Comparison of ENCODE assay signal across 21 cellular contexts in the genomic region with DNA sequence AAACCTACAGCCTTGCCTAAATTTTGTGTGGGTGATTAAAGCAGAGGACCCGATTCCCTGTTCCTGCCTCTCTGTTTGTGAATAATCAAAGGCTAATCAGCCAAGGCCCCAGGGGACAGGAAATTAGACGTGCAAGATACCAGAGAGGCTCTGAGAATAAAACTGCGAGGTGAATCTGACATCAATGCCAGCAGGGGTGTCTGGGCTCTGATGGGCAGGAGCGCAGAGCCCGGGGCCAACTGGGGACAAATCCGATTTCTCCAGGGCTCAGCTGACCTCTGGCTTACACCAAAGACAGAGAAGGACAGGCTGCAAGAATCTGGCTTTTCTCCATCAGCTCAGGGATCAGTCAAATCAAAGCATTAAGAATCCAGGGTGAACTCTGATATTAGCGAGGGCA.
DNase-seq lines count a peak whose midpoint lies in the region; ATAC-seq and TF ChIP-seq lines count a peak whose summit lies in the region.
"Had no signal": no experiment of that assay in that cellular context is flagged by ENCODE, and none has a peak within 500 bp of the region (broad histone marks: within the 10 kb centered on the region; RNA-seq: fewer than 3 reads in every experiment).

No MANE protein-coding gene starts in this region.

- H3K4me1 ChIP-seq in GM23338 (ENCODE audit: insufficient read depth) (peaks cover 28% of the 10 kb centered on the region), SK-N-SH (ENCODE audit: control insufficient read depth in 1 of 2, insufficient read depth in 2 of 2, low read depth in 1 of 2, low read length in 1 of 2) (peaks cover 0 to 27% of the 10 kb centered on the region in 2 experiments; a peak in 2 of 4 replicates), left ventricle myocardium inferior (peaks cover 34% of the 10 kb centered on the region)

- TF ChIP-seq CTCF in GM23338 (conservative IDR thresholded peaks at IDR 0.05; ENCODE audit: low read depth in 2 of 2) (no peak), SK-N-SH (IDR thresholded peaks at IDR 0.05) (no peak), left ventricle myocardium inferior (IDR thresholded peaks at IDR 0.05; ENCODE audit: borderline replicate concordance) (no peak)

- POLR2A ChIA-PET in SK-N-SH (lab: Yijun Ruan, JAX) = interaction anchor here (1.4 kb wide), 2 partner anchors 17 to 24 kb away, joined by 4 read pairs; no protein-coding TSS in a partner anchor

- ATAC-seq in GM23338 = no peak
- no peak for ATAC-seq in stimulated activated memory B cell treated with anti-CD40 and anti-IgM and Interleukin-4, amounts not matched to agents 10 μg/mL and 1 μg/mL and 100 μg/mL, for 72 hours
- no peak for ATAC-seq in GM19023 (IDR thresholded peaks at IDR 0.05; ENCODE audit: unreplicated experiment)
- ATAC-seq in activated T-helper 17 cell treated with anti-CD3 and anti-CD28 coated beads, Interleukin-2, amount 50 U/mL, for 72 hours (replicated peaks) = no peak

- no peak overlapping the region for H3K9ac ChIP-seq in SK-N-SH

- no peak overlapping the region for H3K4me3 ChIP-seq in GM23338
- no peak overlapping the region for H3K4me3 ChIP-seq in SK-N-SH (ENCODE audit: low read depth in 2 of 2, low read length in 1 of 2)
- no peak overlapping the region for H3K4me3 ChIP-seq in left ventricle myocardium inferior
- H3K4me3 ChIP-seq: coronary artery, MG63, tibial nerve had no signal

- no peak overlapping the region for H3K4me3 Mint-ChIP-seq in GM23338
- H3K4me3 Mint-ChIP-seq in stimulated activated memory B cell treated with anti-CD40 and anti-IgM and Interleukin-4, amounts not matched to agents 10 μg/mL and 1 μg/mL and 100 μg/mL, for 72 hours = no peak overlapping the region
- no peak overlapping the region for H3K4me3 Mint-ChIP-seq in activated T-helper 17 cell treated with anti-CD3 and anti-CD28 coated beads, Interleukin-2, amount 50 U/mL, for 72 hours
- H3K4me3 Mint-ChIP-seq: memory B cell had no signal

- intact Hi-C loops in left ventricle myocardium inferior (cut with micrococcal nuclease) = no loop called here

- no peaks in the 10 kb centered on the region for H3K27me3 ChIP-seq in GM23338 (ENCODE audit: insufficient read depth)
- H3K27me3 ChIP-seq in SK-N-SH (ENCODE audit: insufficient read depth) = no peaks in the 10 kb centered on the region
- H3K27me3 ChIP-seq in left ventricle myocardium inferior (ENCODE audit: low read depth) = no peaks in the 10 kb centered on the region
- H3K27me3 ChIP-seq: MG63, tibial nerve had no signal

- peaks cover 3% of the 10 kb centered on the region for H3K27me3 Mint-ChIP-seq in GM23338 (ENCODE audit: insufficient read depth, low read depth, poor library complexity)
- no peaks in the 10 kb centered on the region for H3K27me3 Mint-ChIP-seq in stimulated activated memory B cell treated with anti-CD40 and anti-IgM and Interleukin-4, amounts not matched to agents 10 μg/mL and 1 μg/mL and 100 μg/mL, for 72 hours
- H3K27me3 Mint-ChIP-seq in activated T-helper 17 cell treated with anti-CD3 and anti-CD28 coated beads, Interleukin-2, amount 50 U/mL, for 72 hours = no peaks in the 10 kb centered on the region
- H3K27me3 Mint-ChIP-seq: memory B cell had no signal

- H3K4me2 ChIP-seq in GM23338 = no peak overlapping the region
- H3K4me2 ChIP-seq in SK-N-SH = no peak overlapping the region

- H4K20me1 ChIP-seq in GM23338 (replicated peaks; ENCODE audit: insufficient read depth) (no peaks in the 10 kb centered on the region), SK-N-SH (ENCODE audit: insufficient read depth) (peaks cover 98% of the 10 kb centered on the region)

- peaks cover 42% of the 10 kb centered on the region for H3K4me1 Mint-ChIP-seq in GM23338
- H3K4me1 Mint-ChIP-seq in stimulated activated memory B cell treated with anti-CD40 and anti-IgM and Interleukin-4, amounts not matched to agents 10 μg/mL and 1 μg/mL and 100 μg/mL, for 72 hours = peaks cover 53% of the 10 kb centered on the region
- peaks cover 6% of the 10 kb centered on the region for H3K4me1 Mint-ChIP-seq in activated T-helper 17 cell treated with anti-CD3 and anti-CD28 coated beads, Interleukin-2, amount 50 U/mL, for 72 hours

- peak overlapping the region; percentile 69; the same call in 1 of the 2 replicates for H3K27ac ChIP-seq in GM23338 (ENCODE audit: low read depth)
- peak overlapping the region; percentile 32 to 79; a peak in 3 of 4 replicates for H3K27ac ChIP-seq in SK-N-SH (ENCODE audit: low read depth in 2 of 2, low read length in 1 of 2)
- peak overlapping the region; percentile 54 for H3K27ac ChIP-seq in left ventricle myocardium inferior (replicated peaks)
- H3K27ac ChIP-seq: coronary artery, epithelial cell of prostate, tibial nerve had no signal

- H3K27ac Mint-ChIP-seq in GM23338 = no peak overlapping the region
- peak overlapping the region; percentile 14 for H3K27ac Mint-ChIP-seq in stimulated activated memory B cell treated with anti-CD40 and anti-IgM and Interleukin-4, amounts not matched to agents 10 μg/mL and 1 μg/mL and 100 μg/mL, for 72 hours
- H3K27ac Mint-ChIP-seq in activated T-helper 17 cell treated with anti-CD3 and anti-CD28 coated beads, Interleukin-2, amount 50 U/mL, for 72 hours = no peak overlapping the region
- H3K27ac Mint-ChIP-seq: memory B cell had no signal

- H3F3A ChIP-seq in GM23338 (replicated peaks; ENCODE audit: low read depth) (no peaks in the 10 kb centered on the region), SK-N-SH (replicated peaks; ENCODE audit: insufficient read depth) (peaks cover 10% of the 10 kb centered on the region)

- H3K79me2 ChIP-seq in GM23338 (replicated peaks; ENCODE audit: insufficient read depth) (peaks cover 32% of the 10 kb centered on the region), SK-N-SH (ENCODE audit: insufficient read depth) (peaks cover 98% of the 10 kb centered on the region)

- CTCF ChIA-PET in SK-N-SH (lab: Yijun Ruan, JAX) = interaction anchor here (1.1 to 1.7 kb wide), 4 partner anchors 8 to 171 kb away, joined by 3 to 7 read pairs (median 4); no protein-coding TSS in a partner anchor

- H2AFZ ChIP-seq in GM23338 (no peak overlapping the region), SK-N-SH (ENCODE audit: low read depth) (no peak overlapping the region)

- WGBS in SK-N-SH (ENCODE audit: low lambda C conversion rate) = 66% methylated on average over 7 of the region's 7 CpGs

- no peak for DNase-seq in GM23338 (ENCODE audit: low spot score)
- DNase-seq in SK-N-SH = peak; percentile 85
- DNase-seq in left ventricle myocardium inferior = peak; percentile 37
- DNase-seq in SHP77 treated with DMSO at 0.1 percent for 48 hours (lab: John Stamatoyannopoulos, UW) = no peak
- DNase-seq: activated CD4-positive, alpha-beta T cell treated with anti-CD3 and anti-CD28 coated beads for 48 hours; activated naive CD4-positive, alpha-beta T cell treated with Interleukin-2 at 50 U/mL for 16 hours; DMS53; MG63; NCI-H2029; nucleus accumbens; SHP77; stimulated activated CD4-positive, alpha-beta T cell treated with anti-CD3 and anti-CD28 coated beads, Interleukin-4, amount 100 ng/mL, for 24 hours; stimulated activated CD8-positive, alpha-beta memory T cell treated with anti-CD3 and anti-CD28 coated beads, Interleukin-4, amount 100 ng/mL, for 48 hours; T1000 had no signal

- peak in 1 of 2 experiments; percentile 94; a peak in 2 of 4 replicates for TF ChIP-seq EP300 in SK-N-SH (IDR thresholded peaks at IDR 0.05; ENCODE audit: borderline replicate concordance in 1 of 2, low read depth in 1 of 2, low read length in 1 of 2)

- H3K9me3 Mint-ChIP-seq in GM23338 = no peaks in the 10 kb centered on the region
- no peaks in the 10 kb centered on the region for H3K9me3 Mint-ChIP-seq in stimulated activated memory B cell treated with anti-CD40 and anti-IgM and Interleukin-4, amounts not matched to agents 10 μg/mL and 1 μg/mL and 100 μg/mL, for 72 hours
- H3K9me3 Mint-ChIP-seq in activated T-helper 17 cell treated with anti-CD3 and anti-CD28 coated beads, Interleukin-2, amount 50 U/mL, for 72 hours = no peaks in the 10 kb centered on the region
- H3K9me3 Mint-ChIP-seq: memory B cell had no signal

- no peaks in the 10 kb centered on the region for H3K36me3 ChIP-seq in GM23338 (ENCODE audit: insufficient read depth)
- peaks cover 0 to 9% of the 10 kb centered on the region in 2 experiments for H3K36me3 ChIP-seq in SK-N-SH (replicated peaks in 1 of 2; ENCODE audit: control insufficient read depth in 1 of 2, insufficient read depth in 2 of 2, low read length in 1 of 2)
- no peaks in the 10 kb centered on the region for H3K36me3 ChIP-seq in left ventricle myocardium inferior
- H3K36me3 ChIP-seq: MG63, tibial nerve had no signal

- H3K9me2 ChIP-seq in GM23338 (ENCODE audit: insufficient read depth) (no peaks in the 10 kb centered on the region), SK-N-SH (no peaks in the 10 kb centered on the region)

- H3K36me3 Mint-ChIP-seq in GM23338 (ENCODE audit: low read depth) = no peaks in the 10 kb centered on the region
- H3K36me3 Mint-ChIP-seq in stimulated activated memory B cell treated with anti-CD40 and anti-IgM and Interleukin-4, amounts not matched to agents 10 μg/mL and 1 μg/mL and 100 μg/mL, for 72 hours = peaks cover 20% of the 10 kb centered on the region
- H3K36me3 Mint-ChIP-seq in activated T-helper 17 cell treated with anti-CD3 and anti-CD28 coated beads, Interleukin-2, amount 50 U/mL, for 72 hours (ENCODE audit: low read depth) = no peaks in the 10 kb centered on the region

- H3K9me3 ChIP-seq in SK-N-SH (no peaks in the 10 kb centered on the region), left ventricle myocardium inferior (replicated peaks) (no peaks in the 10 kb centered on the region)
- H3K9me3 ChIP-seq: MG63, tibial nerve had no signal

- TF ChIP-seq RAD21 in SK-N-SH (IDR thresholded peaks at IDR 0.05; ENCODE audit: low read length) = peak; percentile 25

TF ChIP-seq in GM23338, 12 proteins besides CTCF, POLR2A, EP300 and RAD21 (continues in another document):
- no peak for TF ChIP-seq ETS1 (IDR thresholded peaks at IDR 0.05)

TF ChIP-seq in SK-N-SH, 30 proteins besides CTCF, POLR2A, EP300 and RAD21 (continues in another document):
- TF ChIP-seq TCF12 (IDR thresholded peaks at IDR 0.05) (0 out of 2 replicates have a peak, but pooled peaks have one; percentile 13), TEAD4 (IDR thresholded peaks at IDR 0.05; ENCODE audit: borderline replicate concordance, insufficient read depth) (no peak), MEF2A (IDR thresholded peaks at IDR 0.05; ENCODE audit: borderline replicate concordance, low read depth) (no peak), GATA2 (CRISPR knock-in tag; IDR thresholded peaks at IDR 0.05) (peak; percentile 86)

Comparison
In these comparisons a context has a peak if more than half of its experiments do, and no peak if none do; other contexts are left out.
1. DNase-seq: peak in SK-N-SH (single experiment) and left ventricle myocardium inferior (single experiment); none in GM23338 (single experiment) and SHP77 treated with DMSO at 0.1 percent for 48 hours (single experiment).
2. Peak in every context shown above with its lines, with median percentiles within 50 percentile points of each other: H3K27ac ChIP-seq.